15 cellular contexts compared by ENCODE assay signal in the genomic region with DNA sequence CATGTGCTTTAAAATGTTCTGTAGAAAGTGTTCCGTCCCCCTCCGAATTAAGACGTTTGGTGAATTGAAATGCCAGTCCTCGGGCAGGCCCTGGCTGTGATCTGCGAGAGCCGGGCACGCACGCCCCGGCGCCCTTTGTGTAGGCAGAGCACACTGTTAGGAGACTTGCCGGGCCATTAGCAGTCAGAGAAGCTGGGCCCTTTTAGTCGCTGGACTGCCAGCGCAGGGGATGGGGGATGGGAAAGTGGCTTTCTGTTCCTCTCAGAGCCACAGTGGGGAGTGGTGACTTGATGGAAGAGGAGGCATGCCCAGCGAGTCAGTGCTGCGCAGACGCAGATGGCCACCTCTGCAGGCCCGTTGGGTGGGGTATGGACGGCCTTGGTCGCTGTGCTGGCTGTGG. TPM values are rescaled to one million over a fixed set of nuclear protein-coding genes. Genes with fewer than 3 reads are reported as not detected.
DNase-seq lines count a peak whose midpoint lies in the region; ATAC-seq, FAIRE-seq and TF ChIP-seq lines count a peak whose summit lies in the region.
"Had no signal": no experiment of that assay in that cellular context is flagged by ENCODE, and none has a peak within 500 bp of the region (broad histone marks: within the 10 kb centered on the region; RNA-seq: fewer than 3 reads in every experiment).

No MANE protein-coding gene starts in this region.

- TF ChIP-seq CTCF in GM23338 (conservative IDR thresholded peaks at IDR 0.05; ENCODE audit: low read depth in 2 of 2): no peak
- TF ChIP-seq CTCF in HepG2 (CRISPR knock-in tag; IDR thresholded peaks at IDR 0.05): no peak
- no peak for TF ChIP-seq CTCF in uterus (IDR thresholded peaks at IDR 0.05)

- H3K27me3 Mint-ChIP-seq in GM23338 (ENCODE audit: insufficient read depth, low read depth, poor library complexity): peaks cover 45% of the 10 kb centered on the region
- H3K27me3 Mint-ChIP-seq in activated naive CD8-positive, alpha-beta T cell treated with anti-CD3 and anti-CD28 coated beads, Interleukin-2, amount 50 U/mL, for 24 hours: peaks cover 65% of the 10 kb centered on the region
- peaks cover 43% of the 10 kb centered on the region for H3K27me3 Mint-ChIP-seq in activated CD4-positive, alpha-beta T cell treated with anti-CD3 and anti-CD28 coated beads for 36 hours

- H3K4me3 ChIP-seq in GM23338 (no peak overlapping the region), HepG2 (replicated peaks in 1 of 3; ENCODE audit: insufficient read depth in 1 of 3, low read depth in 2 of 3, low read length in 3 of 3) (no peak overlapping the region), uterus (no peak overlapping the region)
- H3K4me3 ChIP-seq: gastrocnemius medialis, left lung had no signal

- H4K20me1 ChIP-seq in GM23338 (replicated peaks; ENCODE audit: insufficient read depth): no peaks in the 10 kb centered on the region; the same call in 1 of the 2 replicates
- no peaks in the 10 kb centered on the region for H4K20me1 ChIP-seq in HepG2 (ENCODE audit: insufficient read depth, low read length)

- H3F3A ChIP-seq in GM23338 (replicated peaks; ENCODE audit: low read depth): 0 out of 2 replicates have a peak, but pooled peaks cover 3% of the 10 kb centered on the region

- H2AFZ ChIP-seq in GM23338 (0 out of 2 replicates have a peak overlapping the region, but pooled peaks have one; percentile 28), HepG2 (ENCODE audit: low read length) (no peak overlapping the region)

- 97% methylated on average over 19 of the region's 19 CpGs for WGBS in HepG2 (ENCODE audit: low lambda C conversion rate)

- no peaks in the 10 kb centered on the region for H3K9me2 ChIP-seq in GM23338 (ENCODE audit: insufficient read depth)

- H3K27me3 ChIP-seq in GM23338 (ENCODE audit: insufficient read depth) (peaks cover 64% of the 10 kb centered on the region), HepG2 (ENCODE audit: control insufficient read depth in 1 of 2, insufficient read depth in 2 of 2, low read length in 2 of 2) (no peaks in the 10 kb centered on the region), uterus (no peaks in the 10 kb centered on the region)

- no peak for FAIRE-seq in HepG2 (lab: Jason Lieb, UNC)

- in situ Hi-C loops in HepG2 (cut with HindIII; ENCODE audit: extremely low pct_ligation_motif_present, low pct_unique_long_range_greater_than_20kb): no loop called here

- CTCF ChIA-PET in HepG2 (lab: Yijun Ruan, JAX; ENCODE audit: low intra/inter-chr PET ratio, low total read pairs): no interaction called here
- CTCF ChIA-PET in activated CD4-positive, alpha-beta T cell treated with anti-CD3 and anti-CD28 coated beads for 36 hours (lab: Charles Lee): no interaction called here

- TF ChIP-seq POLR2A in HepG2 (IDR thresholded peaks at IDR 0.05; ENCODE audit: insufficient read depth in 1 of 2, low read depth in 2 of 2, low read length in 2 of 2) (no peak), uterus (IDR thresholded peaks at IDR 0.05) (no peak)

- ATAC-seq in GM23338: no peak; the same call in 2 of the 3 replicates
- ATAC-seq in HepG2: no peak
- no peak for ATAC-seq in activated naive CD8-positive, alpha-beta T cell treated with anti-CD3 and anti-CD28 coated beads, Interleukin-2, amount 50 U/mL, for 24 hours
- no peak for ATAC-seq in activated CD4-positive, alpha-beta T cell treated with anti-CD3 and anti-CD28 coated beads for 36 hours
- ATAC-seq: effector memory CD8-positive, alpha-beta T cell; gastrocnemius medialis; left lung had no signal

- peaks cover 4% of the 10 kb centered on the region; the same call in 2 of the 3 replicates for H3K9me3 Mint-ChIP-seq in GM23338
- H3K9me3 Mint-ChIP-seq in activated naive CD8-positive, alpha-beta T cell treated with anti-CD3 and anti-CD28 coated beads, Interleukin-2, amount 50 U/mL, for 24 hours: no peaks in the 10 kb centered on the region
- H3K9me3 Mint-ChIP-seq in activated CD4-positive, alpha-beta T cell treated with anti-CD3 and anti-CD28 coated beads for 36 hours (ENCODE audit: low read depth): no peaks in the 10 kb centered on the region
- H3K9me3 Mint-ChIP-seq: effector memory CD8-positive, alpha-beta T cell had no signal

- H3K36me3 ChIP-seq in GM23338 (ENCODE audit: insufficient read depth): no peaks in the 10 kb centered on the region; the same call in 1 of the 2 replicates
- no peaks in the 10 kb centered on the region; a peak in 2 of 5 replicates for H3K36me3 ChIP-seq in HepG2 (replicated peaks in 1 of 2; ENCODE audit: control insufficient read depth in 1 of 2, insufficient read depth in 2 of 2, low read length in 2 of 2)
- no peaks in the 10 kb centered on the region for H3K36me3 ChIP-seq in uterus
- H3K36me3 ChIP-seq: BE2C, gastrocnemius medialis, left lung had no signal

- no TSS peak for BruUV-seq in HepG2 (replicated peaks; lab: Mats Ljungman, UMichigan)

- H3K4me1 ChIP-seq in GM23338 (ENCODE audit: insufficient read depth) (peaks cover 11% of the 10 kb centered on the region; the same call in 1 of the 2 replicates), HepG2 (ENCODE audit: insufficient read depth, low read length) (peaks cover 57% of the 10 kb centered on the region), uterus (peaks cover 0 to 3% of the 10 kb centered on the region in 2 donors)
- H3K4me1 ChIP-seq: BE2C had no signal

- DNase-seq in GM23338 (ENCODE audit: low spot score) (peak; percentile 55), amygdala (lab: John Stamatoyannopoulos, UW) (peak in 48 of 56 donors; percentile 18 to 83 (median 52)), HepG2 (ENCODE audit: low spot score) (no peak), posterior vena cava (ENCODE audit: low spot score) (peak; percentile 78), foreskin melanocyte (no peak), uterus (no peak)
- no peak for DNase-seq in activated naive CD8-positive, alpha-beta T cell treated with anti-CD3 and anti-CD28 coated beads, Interleukin-2, amount 50 U/mL, for 24 hours
- DNase-seq in activated CD4-positive, alpha-beta T cell treated with anti-CD3 and anti-CD28 coated beads for 36 hours: no peak
- DNase-seq: activated CD4-positive, CD25-positive, alpha-beta regulatory T cell; BE2C; effector memory CD8-positive, alpha-beta T cell; stimulated activated CD4-positive, alpha-beta T cell treated with anti-CD3 and anti-CD28 coated beads, Interleukin-4, amount 100 ng/mL, for 1 hour; stimulated activated naive CD4-positive, alpha-beta T cell had no signal

- POLR2A ChIA-PET in HepG2 (lab: Yijun Ruan, JAX): no interaction called here
- POLR2A ChIA-PET in activated CD4-positive, alpha-beta T cell treated with anti-CD3 and anti-CD28 coated beads for 36 hours (lab: Charles Lee): no interaction called here

- H3K4me2 ChIP-seq in GM23338 (no peak overlapping the region; the same call in 1 of the 2 replicates), HepG2 (ENCODE audit: low read depth, low read length) (no peak overlapping the region)

- H3K36me3 Mint-ChIP-seq in GM23338 (ENCODE audit: low read depth): peaks cover 3% of the 10 kb centered on the region; the same call in 2 of the 3 replicates
- no peaks in the 10 kb centered on the region for H3K36me3 Mint-ChIP-seq in activated naive CD8-positive, alpha-beta T cell treated with anti-CD3 and anti-CD28 coated beads, Interleukin-2, amount 50 U/mL, for 24 hours (ENCODE audit: low read depth)
- H3K36me3 Mint-ChIP-seq in activated CD4-positive, alpha-beta T cell treated with anti-CD3 and anti-CD28 coated beads for 36 hours (ENCODE audit: low read depth): no peaks in the 10 kb centered on the region

- H3K27ac ChIP-seq in GM23338 (ENCODE audit: low read depth) (no peak overlapping the region), HepG2 (ENCODE audit: extremely low read length, insufficient read depth, low read length) (no peak overlapping the region), uterus (no peak overlapping the region)
- H3K27ac ChIP-seq: gastrocnemius medialis, left lung had no signal

- TF ChIP-seq RAD21 in HepG2 (CRISPR knock-in tag; IDR thresholded peaks at IDR 0.05): no peak

- intact Hi-C loops in HepG2 (cut with micrococcal nuclease; ENCODE audit: unreplicated experiment): no loop called here
- intact Hi-C loops in posterior vena cava (cut with DNase I): no loop called here
- intact Hi-C loops in uterus (cut with DNase I; ENCODE audit: low total_unique reads): no loop called here
- intact Hi-C loops in activated CD4-positive, alpha-beta T cell treated with anti-CD3 and anti-CD28 coated beads for 36 hours (cut with DNase I, micrococcal nuclease): loop anchor here in 1 of 2 experiments (5.0 kb wide), 1 partner anchor 915 kb away; no protein-coding TSS in a partner anchor

- no peak for TF ChIP-seq EP300 in HepG2 (IDR thresholded peaks at IDR 0.05; ENCODE audit: low read depth in 2 of 2, low read length in 2 of 2)
- no peak for TF ChIP-seq EP300 in HepG2 (CRISPR knock-in tag; IDR thresholded peaks at IDR 0.05; ENCODE audit: borderline replicate concordance)

- H3K9me3 ChIP-seq in HepG2 (ENCODE audit: low read length) (no peaks in the 10 kb centered on the region), uterus (no peaks in the 10 kb centered on the region)
- H3K9me3 ChIP-seq: BE2C, gastrocnemius medialis, left lung had no signal

- no peak overlapping the region for H3K4me3 Mint-ChIP-seq in GM23338
- H3K4me3 Mint-ChIP-seq in activated naive CD8-positive, alpha-beta T cell treated with anti-CD3 and anti-CD28 coated beads, Interleukin-2, amount 50 U/mL, for 24 hours: no peak overlapping the region
- H3K4me3 Mint-ChIP-seq in activated CD4-positive, alpha-beta T cell treated with anti-CD3 and anti-CD28 coated beads for 36 hours: no peak overlapping the region
- H3K4me3 Mint-ChIP-seq: effector memory CD8-positive, alpha-beta T cell had no signal

- peaks cover 8% of the 10 kb centered on the region for H3K4me1 Mint-ChIP-seq in GM23338
- H3K4me1 Mint-ChIP-seq in activated naive CD8-positive, alpha-beta T cell treated with anti-CD3 and anti-CD28 coated beads, Interleukin-2, amount 50 U/mL, for 24 hours: peaks cover 9% of the 10 kb centered on the region
- peaks cover 17% of the 10 kb centered on the region for H3K4me1 Mint-ChIP-seq in activated CD4-positive, alpha-beta T cell treated with anti-CD3 and anti-CD28 coated beads for 36 hours

- H3K27ac Mint-ChIP-seq in GM23338: no peak overlapping the region
- no peak overlapping the region for H3K27ac Mint-ChIP-seq in activated naive CD8-positive, alpha-beta T cell treated with anti-CD3 and anti-CD28 coated beads, Interleukin-2, amount 50 U/mL, for 24 hours
- no peak overlapping the region for H3K27ac Mint-ChIP-seq in activated CD4-positive, alpha-beta T cell treated with anti-CD3 and anti-CD28 coated beads for 36 hours
- H3K27ac Mint-ChIP-seq: effector memory CD8-positive, alpha-beta T cell had no signal

- H3K79me2 ChIP-seq in GM23338 (replicated peaks; ENCODE audit: insufficient read depth) (no peaks in the 10 kb centered on the region), HepG2 (ENCODE audit: insufficient read depth, low read length) (peaks cover 2% of the 10 kb centered on the region)

- no peak overlapping the region for H3K9ac ChIP-seq in HepG2 (ENCODE audit: insufficient read depth, low read depth, low read length)

RNA-seq across cellular contexts. Expression of gene PPP1R3G, which starts 2.2 kb away (rescaled TPM):
- 0.24 and 0.31 TPM in 2 replicates for total RNA-seq in GM23338 (2014; rRNA removed; shearing (Covaris generic))
- polyA plus RNA-seq in GM23338 (2016; fragmentation: Nextera tagmentation; extraction: Ambion mirVana) (0.05 and 0.13 TPM in 2 replicates), HepG2 (2011; rRNA removed) (1.3 and 1.8 TPM in 2 replicates)
- total RNA-seq in HepG2 (2016; rRNA removed; fragmentation: Illumina TruSeq; extraction: Trizol) (0.56 and 1.2 TPM in 2 replicates), posterior vena cava (1 to 10 TPM; 2.8 to 4.2 TPM), uterus (1 to 10 TPM in 3 of 4 donors, under 1 TPM in 1; 0.26 to 6.0 (median 2.8) TPM)
- total RNA-seq in HepG2 (2016; cell fraction: cytosol; rRNA removed; fragmentation: Illumina TruSeq; extraction: Trizol; ENCODE audit: low read depth): 0.18 and 0.20 TPM in 2 replicates
- total RNA-seq in HepG2 (2016; cell fraction: insoluble cytoplasmic fraction; rRNA removed; fragmentation: Illumina TruSeq; extraction: Trizol): 0.61 and 1.0 TPM in 2 replicates
- total RNA-seq in HepG2 (2016; cell fraction: membrane; rRNA removed; fragmentation: Illumina TruSeq; extraction: Trizol): 0.52 and 0.74 TPM in 2 replicates
- total RNA-seq in HepG2 (2016; cell fraction: nucleus; rRNA removed; fragmentation: Illumina TruSeq; extraction: Trizol): 0.88 and 1.0 TPM in 2 replicates
- polyA plus RNA-seq in HepG2 (2011; cell fraction: cytosol; rRNA removed): 1.5 and 1.9 TPM in 2 replicates
- polyA plus RNA-seq in HepG2 (2011; cell fraction: nucleus; rRNA removed): 3.4 and 3.6 TPM in 2 replicates
- 2.0 and 2.2 TPM in 2 replicates for polyA plus RNA-seq in HepG2 (2012)
- polyA plus RNA-seq in HepG2 (2016; cell fraction: cytosol; fragmentation: Illumina TruSeq; extraction: Trizol; ENCODE audit: low read depth): 0.11 TPM in 2 replicates
- polyA plus RNA-seq in HepG2 (2016; cell fraction: insoluble cytoplasmic fraction; fragmentation: Illumina TruSeq; extraction: Trizol; ENCODE audit: low read depth): 0.44 and 0.60 TPM in 2 replicates
- 0.29 and 0.52 TPM in 2 replicates for polyA plus RNA-seq in HepG2 (2016; cell fraction: membrane; fragmentation: Illumina TruSeq; extraction: Trizol; ENCODE audit: low read depth)
- polyA plus RNA-seq in HepG2 (2016; cell fraction: nucleus; fragmentation: Illumina TruSeq; extraction: Trizol; ENCODE audit: insufficient read depth, low read depth): 0.61 and 0.77 TPM in 2 replicates
- 0.14 and 3.0 TPM in 2 replicates for polyA minus RNA-seq in HepG2 (2011; rRNA and poly(A)+ RNA removed; ENCODE audit: low replicate concordance)
- polyA minus RNA-seq in HepG2 (2011; cell fraction: cytosol; rRNA and poly(A)+ RNA removed): 2.1 and 2.3 TPM in 2 replicates
- 4.5 and 4.8 TPM in 2 replicates for polyA minus RNA-seq in HepG2 (2011; cell fraction: nucleus; rRNA and poly(A)+ RNA removed)
- under 1 TPM; 0.09 to 0.11 TPM for total RNA-seq in activated CD4-positive, alpha-beta T cell treated with anti-CD3 and anti-CD28 coated beads for 36 hours

Comparison
In these comparisons a context has a peak if more than half of its experiments do, and no peak if none do; other contexts are left out.
1. DNase-seq: peak in GM23338 (single experiment), amygdala (48 of 56) and posterior vena cava (single experiment); none in HepG2 (single experiment), foreskin melanocyte (single experiment), activated naive CD8-positive, alpha-beta T cell treated with anti-CD3 and anti-CD28 coated beads, Interleukin-2, amount 50 U/mL, for 24 hours (single experiment), uterus (0 of 2) and activated CD4-positive, alpha-beta T cell treated with anti-CD3 and anti-CD28 coated beads for 36 hours (single experiment).